In the genomic region with DNA sequence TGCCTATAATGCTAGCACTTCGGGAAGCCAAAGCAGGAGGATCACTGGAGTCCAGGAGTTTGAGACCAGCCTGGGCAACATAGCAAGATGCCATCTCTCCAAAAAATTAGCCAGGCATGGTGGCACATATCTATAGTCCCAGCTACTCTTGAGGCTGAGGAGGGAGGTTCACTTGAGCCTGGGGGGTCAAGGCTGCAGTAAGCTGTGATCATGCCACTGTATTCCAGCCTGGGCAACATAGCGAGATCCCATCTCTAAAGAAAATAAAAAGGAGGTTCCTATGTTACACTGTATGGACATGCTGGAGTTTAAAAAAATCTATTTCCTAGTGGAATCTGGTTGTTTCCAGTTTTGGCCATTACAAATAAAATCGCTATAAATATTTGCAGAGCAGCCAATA, we compare ENCODE assay signal across 16 cellular contexts. TPM values are rescaled to one million over a fixed set of nuclear protein-coding genes. Genes with fewer than 3 reads are reported as not detected.
DNase-seq lines count a peak whose midpoint lies in the region; ATAC-seq and TF ChIP-seq lines count a peak whose summit lies in the region.
"Had no signal": no experiment of that assay in that cellular context is flagged by ENCODE, and none has a peak within 500 bp of the region (broad histone marks: within the 10 kb centered on the region; RNA-seq: fewer than 3 reads in every experiment).

No MANE protein-coding gene starts in this region.

- DNase-seq in activated T-cell treated with anti-CD3 and anti-CD28 coated beads, Interleukin-2, amount 50 U/mL, for 24 hours = no peak
- DNase-seq in activated T-cell treated with anti-CD3 and anti-CD28 coated beads, Interleukin-2, amount 50 U/mL, for 72 hours = no peak
- no peak for DNase-seq in WTC11 (ENCODE audit: low spot score)
- DNase-seq in neural crest cell (ENCODE audit: low read depth, low spot score) = no peak
- DNase-seq in NCI-H146 (lab: John Stamatoyannopoulos, UW) = no peak
- DNase-seq in AG08395 (ENCODE audit: low spot score) = no peak
- DNase-seq: AML-193; CD4-positive, alpha-beta memory T cell; DMS153; DMS79; GF-D8 had no signal

- ATAC-seq in activated T-cell treated with anti-CD3 and anti-CD28 coated beads, Interleukin-2, amount 50 U/mL, for 72 hours (replicated peaks in 1 of 2) = no peak
- no peak for ATAC-seq in WTC11
- ATAC-seq: GM23338 had no signal

- no peak overlapping the region for H3K27ac ChIP-seq in HEK293 (ENCODE audit: extremely low read depth, low read depth, low read length)
- H3K27ac ChIP-seq: C4-2B, HL-60 had no signal

- H3K9me3 ChIP-seq in HEK293 (ENCODE audit: control insufficient read depth, insufficient read depth, low read depth, low read length) = no peaks in the 10 kb centered on the region

- CTCF ChIA-PET in HEK293 (lab: Yijun Ruan, JAX) = interaction anchor here (0.7 kb wide), 1 partner anchor 114 kb away, joined by 3 read pairs; no protein-coding TSS in a partner anchor
- CTCF ChIA-PET in WTC11 (lab: Charles Lee) = no interaction called here

- peaks cover 30% of the 10 kb centered on the region for H3K36me3 Mint-ChIP-seq in activated T-cell treated with anti-CD3 and anti-CD28 coated beads, Interleukin-2, amount 50 U/mL, for 24 hours (ENCODE audit: low read depth)
- peaks cover 2 to 3% of the 10 kb centered on the region in 2 donors for H3K36me3 Mint-ChIP-seq in activated T-cell treated with anti-CD3 and anti-CD28 coated beads, Interleukin-2, amount 50 U/mL, for 72 hours (ENCODE audit: insufficient read depth in 2 of 2)
- H3K36me3 Mint-ChIP-seq in WTC11 (no peaks in the 10 kb centered on the region), neural crest cell (ENCODE audit: low read depth) (no peaks in the 10 kb centered on the region)

- TF ChIP-seq CTCF in HEK293 (tag by site-specific recombination; IDR thresholded peaks at IDR 0.05) = no peak
- TF ChIP-seq CTCF in WTC11 (IDR thresholded peaks at IDR 0.05) = no peak
- no peak for TF ChIP-seq CTCF in neural crest cell (conservative IDR thresholded peaks at IDR 0.05)

- H3K4me1 Mint-ChIP-seq in activated T-cell treated with anti-CD3 and anti-CD28 coated beads, Interleukin-2, amount 50 U/mL, for 24 hours (ENCODE audit: low read depth) = peaks cover 38% of the 10 kb centered on the region
- peaks cover 32% of the 10 kb centered on the region for H3K4me1 Mint-ChIP-seq in activated T-cell treated with anti-CD3 and anti-CD28 coated beads, Interleukin-2, amount 50 U/mL, for 72 hours (ENCODE audit: low read depth)
- H3K4me1 Mint-ChIP-seq in WTC11 (peaks cover 22% of the 10 kb centered on the region), neural crest cell (peaks cover 20% of the 10 kb centered on the region)

- H3K36me3 ChIP-seq in HEK293 (ENCODE audit: control insufficient read depth in 2 of 2, insufficient read depth in 1 of 2, low read length in 2 of 2) = no peaks in the 10 kb centered on the region

- no peak overlapping the region for H3K4me3 ChIP-seq in HEK293 (ENCODE audit: low read depth, low read length)
- H3K4me3 ChIP-seq: GM23338 had no signal

- no peaks in the 10 kb centered on the region for H3K27me3 Mint-ChIP-seq in activated T-cell treated with anti-CD3 and anti-CD28 coated beads, Interleukin-2, amount 50 U/mL, for 24 hours
- no peaks in the 10 kb centered on the region for H3K27me3 Mint-ChIP-seq in activated T-cell treated with anti-CD3 and anti-CD28 coated beads, Interleukin-2, amount 50 U/mL, for 72 hours (ENCODE audit: low read depth)
- H3K27me3 Mint-ChIP-seq in WTC11 (ENCODE audit: low read depth) (no peaks in the 10 kb centered on the region; the same call in 1 of the 2 replicates), neural crest cell (ENCODE audit: low read depth) (no peaks in the 10 kb centered on the region)
- H3K27me3 Mint-ChIP-seq: CD4-positive, alpha-beta memory T cell had no signal

- no peaks in the 10 kb centered on the region for H3K4me1 ChIP-seq in HEK293 (ENCODE audit: control insufficient read depth, insufficient read depth, low read length)

- H3K27ac Mint-ChIP-seq in activated T-cell treated with anti-CD3 and anti-CD28 coated beads, Interleukin-2, amount 50 U/mL, for 24 hours = peak overlapping the region; percentile 75
- H3K27ac Mint-ChIP-seq in activated T-cell treated with anti-CD3 and anti-CD28 coated beads, Interleukin-2, amount 50 U/mL, for 72 hours = no peak overlapping the region
- no peak overlapping the region for H3K27ac Mint-ChIP-seq in WTC11
- H3K27ac Mint-ChIP-seq in neural crest cell (ENCODE audit: unreplicated experiment) = no peak overlapping the region
- H3K27ac Mint-ChIP-seq: GM23338 had no signal

- POLR2A ChIA-PET in HEK293 (lab: Yijun Ruan, JAX) = no interaction called here
- POLR2A ChIA-PET in WTC11 (lab: Charles Lee) = no interaction called here

- no peak overlapping the region for H3K4me3 Mint-ChIP-seq in activated T-cell treated with anti-CD3 and anti-CD28 coated beads, Interleukin-2, amount 50 U/mL, for 24 hours
- H3K4me3 Mint-ChIP-seq in activated T-cell treated with anti-CD3 and anti-CD28 coated beads, Interleukin-2, amount 50 U/mL, for 72 hours = peak overlapping the region in 1 of 2 donors; percentile 77
- no peak overlapping the region for H3K4me3 Mint-ChIP-seq in WTC11
- H3K4me3 Mint-ChIP-seq in neural crest cell = peak overlapping the region; percentile 75
- H3K4me3 Mint-ChIP-seq: GM23338 had no signal

- H3K9me3 Mint-ChIP-seq in activated T-cell treated with anti-CD3 and anti-CD28 coated beads, Interleukin-2, amount 50 U/mL, for 24 hours = peaks cover 2% of the 10 kb centered on the region
- H3K9me3 Mint-ChIP-seq in activated T-cell treated with anti-CD3 and anti-CD28 coated beads, Interleukin-2, amount 50 U/mL, for 72 hours = peaks cover 0 to 2% of the 10 kb centered on the region in 2 donors
- H3K9me3 Mint-ChIP-seq in WTC11 (no peaks in the 10 kb centered on the region), neural crest cell (no peaks in the 10 kb centered on the region)
- H3K9me3 Mint-ChIP-seq: CD4-positive, alpha-beta memory T cell; GM23338; HFFc6 had no signal

TF ChIP-seq in HEK293, 187 proteins besides CTCF, POLR2A, EP300 and RAD21:
- TF ChIP-seq ZNF121 (tag by site-specific recombination; IDR thresholded peaks at IDR 0.05) (0 out of 2 replicates have a peak, but pooled peaks have one; percentile 11), SETDB1 (IDR thresholded peaks at IDR 0.05; ENCODE audit: insufficient read length, low read length) (no peak)

TF ChIP-seq in WTC11, 78 proteins besides CTCF, POLR2A, EP300 and RAD21:
- TF ChIP-seq CREM (CRISPR knock-in tag; IDR thresholded peaks at IDR 0.05) (no peak), SOX15 (CRISPR knock-in tag; IDR thresholded peaks at IDR 0.05) (no peak), GTF2I (CRISPR knock-in tag; conservative IDR thresholded peaks at IDR 0.05) (no peak), FOXK1 (CRISPR knock-in tag; IDR thresholded peaks at IDR 0.05) (no peak), ZNF121 (CRISPR knock-in tag; IDR thresholded peaks at IDR 0.05) (peak; percentile 80; the same call in 1 of the 2 replicates), CREB1 (CRISPR knock-in tag; IDR thresholded peaks at IDR 0.05) (no peak)
- TF ChIP-seq, protein P1, sequence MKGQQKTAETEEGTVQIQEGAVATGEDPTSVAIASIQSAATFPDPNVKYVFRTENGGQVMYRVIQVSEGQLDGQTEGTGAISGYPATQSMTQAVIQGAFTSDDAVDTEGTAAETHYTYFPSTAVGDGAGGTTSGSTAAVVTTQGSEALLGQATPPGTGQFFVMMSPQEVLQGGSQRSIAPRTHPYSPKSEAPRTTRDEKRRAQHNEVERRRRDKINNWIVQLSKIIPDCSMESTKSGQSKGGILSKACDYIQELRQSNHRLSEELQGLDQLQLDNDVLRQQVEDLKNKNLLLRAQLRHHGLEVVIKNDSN (CRISPR knock-in tag; IDR thresholded peaks at IDR 0.05) = no peak

RNA-seq across cellular contexts. Expression of gene CAB39L, which starts 2.6 kb away (rescaled TPM):
- total RNA-seq in activated T-cell treated with anti-CD3 and anti-CD28 coated beads, Interleukin-2, amount 50 U/mL, for 72 hours = 1 to 10 TPM; 4.4 to 10.0 TPM
- total RNA-seq in WTC11 (2021) (3.3 to 4.6 TPM (median 4.2 TPM) in 3 replicates), neural crest cell (10.1 and 10.7 TPM in 2 replicates)

RNA-seq across cellular contexts. Expression of gene SETDB2, which starts 2.8 kb away (rescaled TPM):
- total RNA-seq in activated T-cell treated with anti-CD3 and anti-CD28 coated beads, Interleukin-2, amount 50 U/mL, for 72 hours = 10 to 100 TPM; 20.5 to 21.3 TPM
- total RNA-seq in WTC11 (2021) = 5.4 to 5.9 TPM (median 5.9 TPM) in 3 replicates
- 7.9 and 8.4 TPM in 2 replicates for total RNA-seq in neural crest cell

RNA-seq across cellular contexts. Expression of gene PHF11, which starts 54.4 kb away (rescaled TPM):
- 100 to 1,000 TPM in 1 of 2 donors, 10 to 100 TPM in 1; 98.9 to 145 TPM for total RNA-seq in activated T-cell treated with anti-CD3 and anti-CD28 coated beads, Interleukin-2, amount 50 U/mL, for 72 hours
- total RNA-seq in WTC11 (2021) (9.3 to 11.9 TPM (median 10.8 TPM) in 3 replicates), neural crest cell (12.0 and 14.9 TPM in 2 replicates)
